In the genomic region with DNA sequence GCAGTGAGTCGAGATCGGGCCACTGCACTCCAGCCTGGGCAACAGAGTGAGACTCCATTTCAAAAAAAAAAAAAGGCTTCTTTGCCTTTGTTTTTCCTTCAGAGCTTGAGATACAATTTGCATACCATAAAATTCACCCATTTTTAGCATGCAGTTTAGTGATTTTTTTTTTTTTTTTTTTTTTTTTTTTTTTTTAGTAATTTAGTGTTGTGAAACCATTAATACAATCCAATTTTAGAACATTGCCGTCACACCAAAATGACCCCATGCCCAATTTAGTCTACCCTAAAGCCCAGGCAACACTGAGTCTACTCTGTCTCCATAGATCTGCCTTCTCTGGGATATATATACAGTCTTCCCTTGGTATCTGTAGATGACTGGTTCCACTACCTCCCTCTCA, we compare ENCODE assay signal across 27 cellular contexts.
"Had no signal": no experiment of that assay in that cellular context is flagged by ENCODE, and none has a peak within 500 bp of the region (broad histone marks: within the 10 kb centered on the region; RNA-seq: fewer than 3 reads in every experiment).

No MANE protein-coding gene starts in this region.

- H3K4me1 Mint-ChIP-seq: brain had no signal

- H3K9me3 Mint-ChIP-seq: activated CD4-positive, alpha-beta memory T cell treated with anti-CD3 and anti-CD28 coated beads, Interleukin-2, amount 10 ng/mL, durations not matched to agents 7 days and 5 days; activated CD4-positive, alpha-beta T cell treated with anti-CD3 and anti-CD28 coated beads, Interleukin-2, amount 10 ng/mL, durations not matched to agents 7 days and 5 days; activated naive CD4-positive, alpha-beta T cell treated with anti-CD3 and anti-CD28 coated beads, Interleukin-2, amount 10 ng/mL, durations not matched to agents 7 days and 5 days; activated naive CD4-positive, alpha-beta T cell treated with anti-CD3 and anti-CD28 coated beads, Interleukin-2, amount 50 U/mL, for 72 hours; activated T-cell treated with anti-CD3 and anti-CD28 coated beads, Interleukin-2, amount 50 U/mL, for 24 hours; activated T-cell treated with anti-CD3 and anti-CD28 coated beads, Interleukin-2, amount 50 U/mL, for 72 hours; brain; central memory CD8-positive, alpha-beta T cell; effector memory CD8-positive, alpha-beta T cell had no signal

- FAIRE-seq: colon had no signal

- DNase-seq: activated CD4-positive, alpha-beta memory T cell treated with anti-CD3 and anti-CD28 coated beads, Interleukin-2, amount 10 ng/mL, durations not matched to agents 7 days and 5 days; activated CD4-positive, alpha-beta T cell treated with anti-CD3 and anti-CD28 coated beads for 1 hour; activated CD4-positive, alpha-beta T cell treated with anti-CD3 and anti-CD28 coated beads for 4 hours; activated CD4-positive, alpha-beta T cell treated with anti-CD3 and anti-CD28 coated beads, Interleukin-2, amount 10 ng/mL, durations not matched to agents 7 days and 5 days; activated CD4-positive, alpha-beta T cell treated with anti-CD3 and anti-CD28 coated beads, Interleukin-2, amount 50 U/mL, for 4 hours; activated CD8-positive, alpha-beta memory T cell treated with anti-CD3 and anti-CD28 coated beads, Interleukin-2, amount 50 U/mL, for 48 hours; activated gamma-delta T cell; activated naive CD4-positive, alpha-beta T cell; activated naive CD4-positive, alpha-beta T cell treated with anti-CD3 and anti-CD28 coated beads, Interleukin-2, amount 10 ng/mL, durations not matched to agents 7 days and 5 days; activated naive CD8-positive, alpha-beta T cell treated with anti-CD3 and anti-CD28 coated beads, Interleukin-2, amount 10 ng/mL, durations not matched to agents 7 days and 5 days; activated T-cell treated with anti-CD3 and anti-CD28 coated beads for 4 hours; activated T-cell treated with anti-CD3 and anti-CD28 coated beads, Interleukin-2, amount 50 U/mL, for 24 hours; activated T-cell treated with anti-CD3 and anti-CD28 coated beads, Interleukin-2, amount 50 U/mL, for 72 hours; cortex of kidney; dermis blood vessel endothelial cell; effector CD4-positive, alpha-beta T cell; effector memory CD8-positive, alpha-beta T cell; erythroblast; foreskin keratinocyte; gastrocnemius medialis; glutamatergic neuron; heart left ventricle; T-helper 2 cell had no signal

- H3K27me3 Mint-ChIP-seq: activated CD4-positive, alpha-beta memory T cell treated with anti-CD3 and anti-CD28 coated beads, Interleukin-2, amount 10 ng/mL, durations not matched to agents 7 days and 5 days; activated CD4-positive, alpha-beta T cell treated with anti-CD3 and anti-CD28 coated beads, Interleukin-2, amount 10 ng/mL, durations not matched to agents 7 days and 5 days; activated naive CD4-positive, alpha-beta T cell treated with anti-CD3 and anti-CD28 coated beads, Interleukin-2, amount 10 ng/mL, durations not matched to agents 7 days and 5 days; activated naive CD8-positive, alpha-beta T cell treated with anti-CD3 and anti-CD28 coated beads, Interleukin-2, amount 10 ng/mL, durations not matched to agents 7 days and 5 days; activated T-cell treated with anti-CD3 and anti-CD28 coated beads, Interleukin-2, amount 50 U/mL, for 24 hours; brain; central memory CD8-positive, alpha-beta T cell; effector memory CD8-positive, alpha-beta T cell had no signal

- ATAC-seq: effector memory CD8-positive, alpha-beta T cell; foreskin keratinocyte; gastrocnemius medialis; heart left ventricle had no signal

- H3K4me3 Mint-ChIP-seq: activated CD4-positive, alpha-beta memory T cell treated with anti-CD3 and anti-CD28 coated beads, Interleukin-2, amount 10 ng/mL, durations not matched to agents 7 days and 5 days; activated CD4-positive, alpha-beta T cell treated with anti-CD3 and anti-CD28 coated beads, Interleukin-2, amount 10 ng/mL, durations not matched to agents 7 days and 5 days; activated naive CD4-positive, alpha-beta T cell treated with anti-CD3 and anti-CD28 coated beads, Interleukin-2, amount 10 ng/mL, durations not matched to agents 7 days and 5 days; activated naive CD8-positive, alpha-beta T cell treated with anti-CD3 and anti-CD28 coated beads, Interleukin-2, amount 10 ng/mL, durations not matched to agents 7 days and 5 days; activated T-cell treated with anti-CD3 and anti-CD28 coated beads, Interleukin-2, amount 50 U/mL, for 24 hours; activated T-cell treated with anti-CD3 and anti-CD28 coated beads, Interleukin-2, amount 50 U/mL, for 72 hours; brain; central memory CD8-positive, alpha-beta T cell; effector memory CD8-positive, alpha-beta T cell had no signal

- H3K27ac Mint-ChIP-seq: activated CD4-positive, alpha-beta memory T cell treated with anti-CD3 and anti-CD28 coated beads, Interleukin-2, amount 10 ng/mL, durations not matched to agents 7 days and 5 days; activated CD4-positive, alpha-beta T cell treated with anti-CD3 and anti-CD28 coated beads, Interleukin-2, amount 10 ng/mL, durations not matched to agents 7 days and 5 days; activated naive CD4-positive, alpha-beta T cell treated with anti-CD3 and anti-CD28 coated beads, Interleukin-2, amount 10 ng/mL, durations not matched to agents 7 days and 5 days; activated naive CD4-positive, alpha-beta T cell treated with anti-CD3 and anti-CD28 coated beads, Interleukin-2, amount 50 U/mL, for 72 hours; activated naive CD8-positive, alpha-beta T cell treated with anti-CD3 and anti-CD28 coated beads, Interleukin-2, amount 10 ng/mL, durations not matched to agents 7 days and 5 days; activated T-cell treated with anti-CD3 and anti-CD28 coated beads, Interleukin-2, amount 50 U/mL, for 72 hours; brain had no signal
